In genomic region chr13:111650626-111651025, GRCh38 we compare ENCODE assay signal across 34 cellular contexts.
"Had no signal": no experiment of that assay in that cellular context is flagged by ENCODE, and none has a peak within 500 bp of the region (broad histone marks: within the 10 kb centered on the region; RNA-seq: fewer than 3 reads in every experiment).

No MANE protein-coding gene starts in this region.

- H3K4me1 ChIP-seq: ascending aorta, Peyer's patch, SJSA1 had no signal

- H3K27ac ChIP-seq: ascending aorta, cardiac muscle cell, Peyer's patch, SJSA1 had no signal

- FAIRE-seq: TTC549 had no signal

- H3K36me3 Mint-ChIP-seq: activated naive CD4-positive, alpha-beta T cell treated with anti-CD3 and anti-CD28 coated beads, Interleukin-2, amount 50 U/mL, for 24 hours; activated naive CD8-positive, alpha-beta T cell treated with anti-CD3 and anti-CD28 coated beads, Interleukin-2, amount 10 ng/mL, durations not matched to agents 7 days and 5 days had no signal

- H3K4me1 Mint-ChIP-seq: activated CD4-positive, alpha-beta T cell treated with anti-CD3 and anti-CD28 coated beads, Interleukin-2, amount 10 ng/mL, durations not matched to agents 24 days and 14 days; activated naive CD4-positive, alpha-beta T cell treated with anti-CD3 and anti-CD28 coated beads, Interleukin-2, amount 50 U/mL, for 24 hours; activated naive CD8-positive, alpha-beta T cell treated with anti-CD3 and anti-CD28 coated beads, Interleukin-2, amount 10 ng/mL, durations not matched to agents 7 days and 5 days; central memory CD8-positive, alpha-beta T cell had no signal

- H3K27ac Mint-ChIP-seq: activated CD4-positive, alpha-beta T cell treated with anti-CD3 and anti-CD28 coated beads, Interleukin-2, amount 10 ng/mL, durations not matched to agents 24 days and 14 days; activated CD8-positive, alpha-beta T cell treated with anti-CD3 and anti-CD28 coated beads, Interleukin-2, amount 10 ng/mL, durations not matched to agents 7 days and 5 days; activated naive CD4-positive, alpha-beta T cell treated with anti-CD3 and anti-CD28 coated beads, Interleukin-2, amount 50 U/mL, for 24 hours; activated naive CD8-positive, alpha-beta T cell treated with anti-CD3 and anti-CD28 coated beads, Interleukin-2, amount 10 ng/mL, durations not matched to agents 7 days and 5 days; T-helper 1 cell treated with Interleukin-12 subunit alpha and Interleukin-12 subunit beta and Interleukin-4 antibody, amounts not matched to agents 30 μg/mL and 1 μg/mL, for 36 hours; T-helper 2 cell treated with Interferon-gamma antibody and Interleukin-4, amounts not matched to agents 5 μg/mL and 100 μg/mL, for 36 hours had no signal

- H3K36me3 ChIP-seq: ascending aorta, cardiac muscle cell, MG63, Peyer's patch, SJSA1 had no signal

- H3K27me3 ChIP-seq: ascending aorta, Peyer's patch had no signal

- H3K9me3 Mint-ChIP-seq: activated CD4-positive, alpha-beta T cell treated with anti-CD3 and anti-CD28 coated beads, Interleukin-2, amount 10 ng/mL, durations not matched to agents 24 days and 14 days; activated naive CD4-positive, alpha-beta T cell treated with anti-CD3 and anti-CD28 coated beads, Interleukin-2, amount 50 U/mL, for 24 hours; activated naive CD8-positive, alpha-beta T cell treated with anti-CD3 and anti-CD28 coated beads, Interleukin-2, amount 10 ng/mL, durations not matched to agents 7 days and 5 days; central memory CD8-positive, alpha-beta T cell; T-helper 1 cell treated with Interleukin-12 subunit alpha and Interleukin-12 subunit beta and Interleukin-4 antibody, amounts not matched to agents 30 μg/mL and 1 μg/mL, for 36 hours; T-helper 2 cell treated with Interferon-gamma antibody and Interleukin-4, amounts not matched to agents 5 μg/mL and 100 μg/mL, for 36 hours had no signal

- H3K9me3 ChIP-seq: ascending aorta, MG63, Peyer's patch, SK-N-SH had no signal

- DNase-seq: activated CD4-positive, alpha-beta T cell treated with anti-CD3 and anti-CD28 coated beads, Interleukin-2, amount 10 ng/mL, durations not matched to agents 24 days and 14 days; activated CD4-positive, alpha-beta T cell treated with anti-CD3 and anti-CD28 coated beads, Interleukin-2, amount 50 U/mL, for 4 hours; activated CD8-positive, alpha-beta memory T cell treated with anti-CD3 and anti-CD28 coated beads, Interleukin-2, amount 50 U/mL, for 48 hours; activated CD8-positive, alpha-beta T cell treated with anti-CD3 and anti-CD28 coated beads, Interleukin-2, amount 10 ng/mL, durations not matched to agents 7 days and 5 days; activated gamma-delta T cell; activated naive CD4-positive, alpha-beta T cell treated with Interleukin-2 at 50 U/mL for 16 hours; activated naive CD8-positive, alpha-beta T cell treated with anti-CD3 and anti-CD28 coated beads, Interleukin-2, amount 10 ng/mL, durations not matched to agents 7 days and 5 days; activated T-cell treated with anti-CD3 and anti-CD28 coated beads, Interleukin-2, amount 50 U/mL, for 48 hours; amygdala; Kasumi-1; KG1; MG63; NCI-H1048; NCI-H1105 treated with DMSO at 0.1 percent for 48 hours; NCI-H1694 treated with DMSO at 0.1 percent for 48 hours; NCI-H2029; NCI-H2171 treated with DMSO at 0.1 percent for 48 hours; NCI-H2227 treated with DMSO at 0.1 percent for 48 hours; NCI-H446; NCI-H510A treated with DMSO at 0.1 percent for 48 hours; NCI-H526 treated with DMSO at 0.1 percent for 48 hours; PC-3; Peyer's patch; RPMI8226; SHP77 treated with DMSO at 0.1 percent for 48 hours; SK-N-SH had no signal

- ATAC-seq: activated CD8-positive, alpha-beta T cell treated with anti-CD3 and anti-CD28 coated beads, Interleukin-2, amount 10 ng/mL, durations not matched to agents 7 days and 5 days; PC-3 had no signal

- H3K4me3 Mint-ChIP-seq: activated CD4-positive, alpha-beta T cell treated with anti-CD3 and anti-CD28 coated beads, Interleukin-2, amount 10 ng/mL, durations not matched to agents 24 days and 14 days; activated CD8-positive, alpha-beta T cell treated with anti-CD3 and anti-CD28 coated beads, Interleukin-2, amount 10 ng/mL, durations not matched to agents 7 days and 5 days; activated naive CD4-positive, alpha-beta T cell treated with anti-CD3 and anti-CD28 coated beads, Interleukin-2, amount 50 U/mL, for 24 hours; activated naive CD8-positive, alpha-beta T cell treated with anti-CD3 and anti-CD28 coated beads, Interleukin-2, amount 10 ng/mL, durations not matched to agents 7 days and 5 days; central memory CD8-positive, alpha-beta T cell; T-helper 1 cell treated with Interleukin-12 subunit alpha and Interleukin-12 subunit beta and Interleukin-4 antibody, amounts not matched to agents 30 μg/mL and 1 μg/mL, for 36 hours; T-helper 2 cell treated with Interferon-gamma antibody and Interleukin-4, amounts not matched to agents 5 μg/mL and 100 μg/mL, for 36 hours had no signal

- H3K4me3 ChIP-seq: ascending aorta, cardiac muscle cell, MG63, Peyer's patch, SJSA1 had no signal
